ENCODE assay signal across 22 cellular contexts in the genomic region with DNA sequence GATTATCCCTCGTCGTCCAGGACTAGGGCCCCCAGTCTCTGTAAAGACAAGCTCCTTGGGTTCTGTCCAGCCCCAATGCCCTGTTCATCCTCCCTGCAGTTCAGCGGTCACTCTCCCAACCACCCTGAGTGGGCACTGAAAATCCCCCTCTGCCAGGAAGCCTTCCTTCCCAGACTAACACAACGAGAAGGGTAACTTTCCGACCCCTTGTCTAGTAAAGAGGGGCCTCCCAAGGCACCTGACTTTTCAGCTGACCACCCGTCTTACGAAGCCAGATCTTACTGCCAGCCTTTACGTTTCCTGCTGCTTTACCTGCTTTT. TPM values are rescaled to one million over a fixed set of nuclear protein-coding genes. Genes with fewer than 3 reads are reported as not detected.
DNase-seq lines count a peak whose midpoint lies in the region; ATAC-seq and TF ChIP-seq lines count a peak whose summit lies in the region.
"Had no signal": no experiment of that assay in that cellular context is flagged by ENCODE, and none has a peak within 500 bp of the region (broad histone marks: within the 10 kb centered on the region; RNA-seq: fewer than 3 reads in every experiment).

No MANE protein-coding gene starts in this region.

- H3K9me3 Mint-ChIP-seq in activated naive CD4-positive, alpha-beta T cell treated with anti-CD3 and anti-CD28 coated beads, Interleukin-2, amount 10 ng/mL, durations not matched to agents 7 days and 5 days = no peaks in the 10 kb centered on the region
- H3K9me3 Mint-ChIP-seq in stimulated activated naive B cell treated with anti-CD40 and anti-IgM and Interleukin-4, amounts not matched to agents 10 μg/mL and 1 μg/mL and 100 μg/mL, for 72 hours = no peaks in the 10 kb centered on the region
- H3K9me3 Mint-ChIP-seq: CD4-positive, alpha-beta memory T cell had no signal

- no peak overlapping the region for H3K4me3 Mint-ChIP-seq in activated naive CD4-positive, alpha-beta T cell treated with anti-CD3 and anti-CD28 coated beads, Interleukin-2, amount 10 ng/mL, durations not matched to agents 7 days and 5 days
- no peak overlapping the region for H3K4me3 Mint-ChIP-seq in stimulated activated naive B cell treated with anti-CD40 and anti-IgM and Interleukin-4, amounts not matched to agents 10 μg/mL and 1 μg/mL and 100 μg/mL, for 72 hours
- H3K4me3 Mint-ChIP-seq: CD4-positive, alpha-beta memory T cell had no signal

- TF ChIP-seq CTCF in WERI-Rb-1 (IDR thresholded peaks at IDR 0.05; ENCODE audit: low read depth, low read length) = no peak

- ATAC-seq in stimulated activated naive B cell treated with anti-CD40 and anti-IgM and Interleukin-4, amounts not matched to agents 10 μg/mL and 1 μg/mL and 100 μg/mL, for 72 hours (replicated peaks) = no peak
- ATAC-seq: GM12878, HCT116 had no signal

- CTCF ChIA-PET in activated naive CD4-positive, alpha-beta T cell treated with anti-CD3 and anti-CD28 coated beads, Interleukin-2, amount 10 ng/mL, durations not matched to agents 7 days and 5 days (lab: Charles Lee) = interaction anchor here (0.9 to 1.9 kb wide), 2 partner anchors 9 to 22 kb away, joined by 3 to 10 read pairs; no protein-coding TSS in a partner anchor

- H3K4me3 ChIP-seq in WERI-Rb-1 (ENCODE audit: low read depth, low read length) = no peak overlapping the region
- H3K4me3 ChIP-seq: GM12878 had no signal

- H3K4me1 Mint-ChIP-seq in activated naive CD4-positive, alpha-beta T cell treated with anti-CD3 and anti-CD28 coated beads, Interleukin-2, amount 10 ng/mL, durations not matched to agents 7 days and 5 days = no peaks in the 10 kb centered on the region
- peaks cover 7 to 10% of the 10 kb centered on the region in 2 donors for H3K4me1 Mint-ChIP-seq in stimulated activated naive B cell treated with anti-CD40 and anti-IgM and Interleukin-4, amounts not matched to agents 10 μg/mL and 1 μg/mL and 100 μg/mL, for 72 hours
- H3K4me1 Mint-ChIP-seq: CD4-positive, alpha-beta memory T cell had no signal

- peaks cover 5% of the 10 kb centered on the region for H3K36me3 Mint-ChIP-seq in activated naive CD4-positive, alpha-beta T cell treated with anti-CD3 and anti-CD28 coated beads, Interleukin-2, amount 10 ng/mL, durations not matched to agents 7 days and 5 days
- peaks cover 45 to 58% of the 10 kb centered on the region in 2 donors for H3K36me3 Mint-ChIP-seq in stimulated activated naive B cell treated with anti-CD40 and anti-IgM and Interleukin-4, amounts not matched to agents 10 μg/mL and 1 μg/mL and 100 μg/mL, for 72 hours

- no peaks in the 10 kb centered on the region for H3K9me3 ChIP-seq in WERI-Rb-1 (ENCODE audit: severe bottlenecking)
- H3K9me3 ChIP-seq: BE2C, Caco-2 had no signal

- no peaks in the 10 kb centered on the region for H3K27me3 Mint-ChIP-seq in activated naive CD4-positive, alpha-beta T cell treated with anti-CD3 and anti-CD28 coated beads, Interleukin-2, amount 10 ng/mL, durations not matched to agents 7 days and 5 days
- H3K27me3 Mint-ChIP-seq in stimulated activated naive B cell treated with anti-CD40 and anti-IgM and Interleukin-4, amounts not matched to agents 10 μg/mL and 1 μg/mL and 100 μg/mL, for 72 hours = no peaks in the 10 kb centered on the region
- H3K27me3 Mint-ChIP-seq: CD4-positive, alpha-beta memory T cell had no signal

- no peak for DNase-seq in activated naive CD4-positive, alpha-beta T cell treated with anti-CD3 and anti-CD28 coated beads, Interleukin-2, amount 10 ng/mL, durations not matched to agents 7 days and 5 days
- DNase-seq in activated naive CD4-positive, alpha-beta T cell (lab: John Stamatoyannopoulos, UW) = no peak
- DNase-seq in WERI-Rb-1 (no peak), mesenteric fat pad (ENCODE audit: low spot score) (peak; percentile 47), activated gamma-delta T cell (lab: John Stamatoyannopoulos, UW) (no peak), CD1c-positive myeloid dendritic cell (ENCODE audit: extremely low spot score) (no peak)
- DNase-seq in stimulated activated naive B cell treated with anti-CD40 and anti-IgM and Interleukin-4, amounts not matched to agents 10 μg/mL and 1 μg/mL and 100 μg/mL, for 72 hours = no peak
- DNase-seq: 8988T; ACHN; BE2C; CD4-positive, alpha-beta memory T cell; IMR-90; KG1; MM.1S; NCI-H2029; NCI-H446; NCI-H524 treated with DMSO at 0.1 percent for 48 hours; NCI-H774 had no signal

- H3K27ac Mint-ChIP-seq in activated naive CD4-positive, alpha-beta T cell treated with anti-CD3 and anti-CD28 coated beads, Interleukin-2, amount 10 ng/mL, durations not matched to agents 7 days and 5 days = peak overlapping the region; percentile 68
- peak overlapping the region; percentile 11 for H3K27ac Mint-ChIP-seq in stimulated activated naive B cell treated with anti-CD40 and anti-IgM and Interleukin-4, amounts not matched to agents 10 μg/mL and 1 μg/mL and 100 μg/mL, for 72 hours
- H3K27ac Mint-ChIP-seq: CD4-positive, alpha-beta memory T cell had no signal

- peak overlapping the region; percentile 40 for H3K27ac ChIP-seq in WERI-Rb-1

- no peaks in the 10 kb centered on the region for H3K27me3 ChIP-seq in WERI-Rb-1 (ENCODE audit: insufficient read depth, low read depth, severe bottlenecking)
- H3K27me3 ChIP-seq: BE2C had no signal

- peaks cover 92% of the 10 kb centered on the region for H3K36me3 ChIP-seq in WERI-Rb-1

RNA-seq across cellular contexts. Expression of a gene that starts 13.4 kb away (rescaled TPM):
- total RNA-seq in mesenteric fat pad = 29.2 TPM

RNA-seq across cellular contexts. Expression of a gene that starts 13.9 kb away (rescaled TPM):
- not detected for total RNA-seq in mesenteric fat pad
- total RNA-seq: GM12878, IMR-90 had no signal

RNA-seq across cellular contexts. Expression of a gene that starts 28.7 kb away (rescaled TPM):
- not detected for total RNA-seq in mesenteric fat pad
- total RNA-seq: CD4-positive, alpha-beta memory T cell; H1; IMR-90 had no signal

RNA-seq across cellular contexts. Expression of a gene that starts 49.7 kb away (rescaled TPM):
- not detected for total RNA-seq in mesenteric fat pad
- total RNA-seq: CD4-positive, alpha-beta memory T cell; GM12878; H1; IMR-90 had no signal
